Comparison of ENCODE assay signal across 17 cellular contexts in the genomic region with DNA sequence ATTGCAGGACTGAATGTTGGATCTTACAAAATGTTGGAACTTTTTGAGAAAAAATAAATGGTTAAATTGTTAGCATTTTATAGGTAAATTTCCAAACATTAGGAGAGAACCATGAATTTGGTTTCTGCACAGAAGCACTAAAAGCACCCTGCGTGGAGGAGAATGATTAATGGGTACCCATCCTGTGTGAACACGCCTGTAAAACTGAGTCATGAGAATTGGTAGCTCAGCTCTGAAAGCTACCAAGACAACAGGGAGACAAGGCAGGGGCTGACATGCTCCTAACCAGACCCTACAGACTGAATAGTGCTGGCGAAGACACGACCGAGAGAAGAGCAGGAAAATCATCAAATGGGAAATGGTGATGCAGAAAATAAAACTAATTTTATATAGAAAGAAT. TPM values are rescaled to one million over a fixed set of nuclear protein-coding genes. Genes with fewer than 3 reads are reported as not detected.
DNase-seq lines count a peak whose midpoint lies in the region; ATAC-seq and TF ChIP-seq lines count a peak whose summit lies in the region.
"Had no signal": no experiment of that assay in that cellular context is flagged by ENCODE, and none has a peak within 500 bp of the region (broad histone marks: within the 10 kb centered on the region; RNA-seq: fewer than 3 reads in every experiment).

No MANE protein-coding gene starts in this region.

- no peaks in the 10 kb centered on the region for H4K20me1 ChIP-seq in GM23248 (ENCODE audit: insufficient read depth)

- H3K27ac ChIP-seq in GM23248 (peak overlapping the region; percentile 11), SJSA1 (peak overlapping the region; percentile 64)
- H3K27ac ChIP-seq: ascending aorta, colonic mucosa, pancreas had no signal

- H3K4me1 ChIP-seq in GM23248 (ENCODE audit: insufficient read depth) (peaks cover 24% of the 10 kb centered on the region), SJSA1 (replicated peaks) (peaks cover 23% of the 10 kb centered on the region)
- H3K4me1 ChIP-seq: ascending aorta, colonic mucosa, pancreas had no signal

- WGBS in GM23248 (ENCODE audit: low coverage in 1 of 2, low lambda C conversion rate in 2 of 2, missing lambda C conversion rate in 2 of 2), 2 experiments = 88 to 91% methylated on average over 5 of the region's 5 CpGs

- no peak for TF ChIP-seq POLR2A in erythroblast (IDR thresholded peaks at IDR 0.05; ENCODE audit: low read length)

- no peaks in the 10 kb centered on the region for H3K9me3 ChIP-seq in GM23248 (ENCODE audit: low read depth)
- no peaks in the 10 kb centered on the region for H3K9me3 ChIP-seq in SJSA1 (replicated peaks)
- H3K9me3 ChIP-seq: ascending aorta, colonic mucosa, pancreas had no signal

- H2AFZ ChIP-seq in GM23248 = no peak overlapping the region

- H3K4me3 ChIP-seq in GM23248 (0 out of 2 replicates have a peak overlapping the region, but pooled peaks have one; percentile 5), SJSA1 (no peak overlapping the region), fibroblast of mammary gland (ENCODE audit: control insufficient read depth, low read depth, low read length) (no peak overlapping the region)
- H3K4me3 ChIP-seq: ascending aorta, colonic mucosa, pancreas, skin epidermis had no signal

- H3K9me2 ChIP-seq in GM23248 (ENCODE audit: insufficient read depth) = no peaks in the 10 kb centered on the region

- DNase-seq in GM23248 = no peak
- DNase-seq in SJSA1 (ENCODE audit: low read depth in 1 of 2, low spot score in 2 of 2) = no peak
- peak; percentile 21 for DNase-seq in fibroblast of mammary gland (ENCODE audit: low read depth)
- peak; percentile 30 for DNase-seq in renal cortical epithelial cell (ENCODE audit: low read depth)
- no peak for DNase-seq in mucosa of gallbladder (ENCODE audit: low spot score)
- DNase-seq in erythroblast (lab: John Stamatoyannopoulos, UW) = no peak
- DNase-seq in NCI-H2029 (lab: John Stamatoyannopoulos, UW) = no peak
- DNase-seq: activated CD4-positive, alpha-beta T cell treated with anti-CD3 and anti-CD28 coated beads, Interleukin-2, amount 10 ng/mL, durations not matched to agents 7 days and 5 days; activated naive CD4-positive, alpha-beta T cell treated with Interleukin-2 at 50 U/mL for 16 hours; colonic mucosa; NCI-H1092; NCI-H2107; stimulated activated CD4-positive, alpha-beta T cell treated with anti-CD3 and anti-CD28 coated beads, Interleukin-4, amount 100 ng/mL, for 1 hour had no signal

- H3K36me3 ChIP-seq in GM23248 (ENCODE audit: low read depth) (no peaks in the 10 kb centered on the region), SJSA1 (no peaks in the 10 kb centered on the region)
- H3K36me3 ChIP-seq: ascending aorta, colonic mucosa, pancreas had no signal

- H3K79me2 ChIP-seq in GM23248 (ENCODE audit: insufficient read depth) = no peaks in the 10 kb centered on the region

- peaks cover 20% of the 10 kb centered on the region for H3F3A ChIP-seq in GM23248 (ENCODE audit: insufficient read depth)

- TF ChIP-seq CTCF in fibroblast of mammary gland (conservative IDR thresholded peaks at IDR 0.05; ENCODE audit: control insufficient read depth, insufficient read depth, low read depth, low read length) = no peak

- ATAC-seq in HG02885 (IDR thresholded peaks at IDR 0.05; ENCODE audit: poor library complexity, unreplicated experiment) = no peak

- in situ Hi-C loops in GM23248 (cut with MboI) = no loop called here

- H3K4me2 ChIP-seq in GM23248 (ENCODE audit: unreplicated experiment) = peak overlapping the region; percentile 25

- H3K27me3 ChIP-seq in GM23248 (replicated peaks; ENCODE audit: insufficient read depth) (no peaks in the 10 kb centered on the region), SJSA1 (replicated peaks) (no peaks in the 10 kb centered on the region)
- H3K27me3 ChIP-seq: ascending aorta, colonic mucosa, pancreas had no signal

- H3K9ac ChIP-seq in GM23248 = no peak overlapping the region

RNA-seq across cellular contexts. Expression of gene MTMR10, which starts 32.4 kb away (rescaled TPM):
- total RNA-seq in GM23248 (2014; rRNA removed; shearing (Covaris generic)) = 8.1 and 13.3 TPM in 2 replicates
- 6.3 and 7.2 TPM in 2 replicates for polyA plus RNA-seq in GM23248 (2016; fragmentation: Nextera tagmentation; extraction: Ambion mirVana)
- total RNA-seq in SJSA1 (2014; rRNA removed; shearing (Covaris generic)) = 20.2 and 22.4 TPM in 2 replicates
- 30.0 and 96.4 TPM in 2 replicates for total RNA-seq in renal cortical epithelial cell
- 28.3 TPM for total RNA-seq in mucosa of gallbladder

Comparison
In these comparisons a context has a peak if more than half of its experiments do, and no peak if none do; other contexts are left out.
1. DNase-seq: peak in fibroblast of mammary gland (single experiment) and renal cortical epithelial cell (single experiment); none in GM23248 (single experiment), SJSA1 (0 of 2), mucosa of gallbladder (single experiment), erythroblast (0 of 2) and NCI-H2029 (single experiment).